ENCODE assay signal across 16 cellular contexts in genomic region chr5:78922879-78923621, GRCh38.
DNase-seq lines count a peak whose midpoint lies in the region; ATAC-seq and TF ChIP-seq lines count a peak whose summit lies in the region.
"Had no signal": no experiment of that assay in that cellular context is flagged by ENCODE, and none has a peak within 500 bp of the region (broad histone marks: within the 10 kb centered on the region; RNA-seq: fewer than 3 reads in every experiment).

No MANE protein-coding gene starts in this region.

- peak; percentile 76 for ATAC-seq in activated CD8-positive, alpha-beta memory T cell treated with anti-CD3 and anti-CD28 coated beads, Interleukin-2, amount 10 ng/mL, durations not matched to agents 7 days and 5 days
- ATAC-seq in HG03095 (IDR thresholded peaks at IDR 0.05; ENCODE audit: unreplicated experiment) (peak; percentile 74), SK-N-SH treated with all-trans-retinoic acid at 6 μM for 48 hours (no peak)
- peak; percentile 65 for ATAC-seq in stimulated activated naive CD8-positive, alpha-beta T cell treated with anti-CD3 and anti-CD28 coated beads, Interleukin-15, Interleukin-2, amounts not matched to agents 100 U/mL and 50 U/mL, for 24 hours
- ATAC-seq: Right ventricle myocardium inferior had no signal

- H3K36me3 Mint-ChIP-seq in activated CD8-positive, alpha-beta memory T cell treated with anti-CD3 and anti-CD28 coated beads, Interleukin-2, amount 10 ng/mL, durations not matched to agents 7 days and 5 days = no peaks in the 10 kb centered on the region

- no peak overlapping the region for H3K4me3 Mint-ChIP-seq in activated CD8-positive, alpha-beta memory T cell treated with anti-CD3 and anti-CD28 coated beads, Interleukin-2, amount 10 ng/mL, durations not matched to agents 7 days and 5 days
- H3K4me3 Mint-ChIP-seq: activated T-cell treated with anti-CD3 and anti-CD28 coated beads, Interleukin-2, amount 50 U/mL, for 4 hours; CD4-positive, alpha-beta T cell; H9 had no signal

- H3K4me3 ChIP-seq in lower leg skin (ENCODE audit: low read depth, poor library complexity, severe bottlenecking) = no peak overlapping the region
- H3K4me3 ChIP-seq: adrenal gland, transverse colon had no signal

- CTCF ChIA-PET in activated CD8-positive, alpha-beta memory T cell treated with anti-CD3 and anti-CD28 coated beads, Interleukin-2, amount 10 ng/mL, durations not matched to agents 7 days and 5 days (lab: Charles Lee) = no interaction called here

- no peaks in the 10 kb centered on the region for H3K27me3 Mint-ChIP-seq in activated CD8-positive, alpha-beta memory T cell treated with anti-CD3 and anti-CD28 coated beads, Interleukin-2, amount 10 ng/mL, durations not matched to agents 7 days and 5 days
- H3K27me3 Mint-ChIP-seq: CD4-positive, alpha-beta T cell had no signal

- H3K4me1 Mint-ChIP-seq in activated CD8-positive, alpha-beta memory T cell treated with anti-CD3 and anti-CD28 coated beads, Interleukin-2, amount 10 ng/mL, durations not matched to agents 7 days and 5 days = peaks cover 11% of the 10 kb centered on the region

- H3K27ac Mint-ChIP-seq in activated CD8-positive, alpha-beta memory T cell treated with anti-CD3 and anti-CD28 coated beads, Interleukin-2, amount 10 ng/mL, durations not matched to agents 7 days and 5 days = no peak overlapping the region
- H3K27ac Mint-ChIP-seq: CD4-positive, alpha-beta T cell had no signal

- H3K9me3 Mint-ChIP-seq in activated CD8-positive, alpha-beta memory T cell treated with anti-CD3 and anti-CD28 coated beads, Interleukin-2, amount 10 ng/mL, durations not matched to agents 7 days and 5 days (ENCODE audit: low read depth) = no peaks in the 10 kb centered on the region
- H3K9me3 Mint-ChIP-seq: activated T-cell treated with anti-CD3 and anti-CD28 coated beads, Interleukin-2, amount 50 U/mL, for 4 hours; CD4-positive, alpha-beta T cell; H9 had no signal

- peak; percentile 56 for DNase-seq in activated CD8-positive, alpha-beta memory T cell treated with anti-CD3 and anti-CD28 coated beads, Interleukin-2, amount 10 ng/mL, durations not matched to agents 7 days and 5 days
- no peak for DNase-seq in activated CD8-positive, alpha-beta memory T cell treated with anti-CD3 and anti-CD28 coated beads, Interleukin-2, amount 50 U/mL, for 4 hours
- DNase-seq in GM20000 (ENCODE audit: low spot score) = peak; percentile 39
- no peak for DNase-seq in stimulated activated naive CD8-positive, alpha-beta T cell treated with anti-CD3 and anti-CD28 coated beads, Interleukin-15, Interleukin-2, amounts not matched to agents 100 U/mL and 50 U/mL, for 24 hours
- no peak for DNase-seq in lower leg skin (ENCODE audit: low spot score in 2 of 2)
- DNase-seq in effector CD4-positive, alpha-beta T cell = no peak
- DNase-seq: activated T-cell treated with anti-CD3 and anti-CD28 coated beads, Interleukin-2, amount 50 U/mL, for 4 hours; adrenal gland; CD4-positive, alpha-beta T cell; DND-41; H9; NCI-H446 treated with DMSO at 0.1 percent for 48 hours; transverse colon had no signal

- intact Hi-C loops in lower leg skin (cut with DNase I; ENCODE audit: low total_unique reads) = no loop called here

- WGBS in lower leg skin, 2 donors = 90% methylated on average over 8 of the region's 8 CpGs

- TF ChIP-seq CTCF in GM20000 (IDR thresholded peaks at IDR 0.05; ENCODE audit: extremely low read depth, missing control alignments) (no peak), lower leg skin (IDR thresholded peaks at IDR 0.05) (no peak)

- no peak for TF ChIP-seq POLR2A in lower leg skin (IDR thresholded peaks at IDR 0.05)

TF ChIP-seq in SK-N-SH treated with all-trans-retinoic acid at 6 μM for 48 hours, 23 proteins besides CTCF, POLR2A, EP300 and RAD21:
- TF ChIP-seq ZNF565 (CRISPR knock-in tag; conservative IDR thresholded peaks at IDR 0.05; ENCODE audit: low read depth) = no peak
- no peak for TF ChIP-seq ARNTL (CRISPR knock-in tag; IDR thresholded peaks at IDR 0.05; ENCODE audit: borderline replicate concordance, low read depth)

Comparison
In these comparisons a context has a peak if more than half of its experiments do, and no peak if none do; other contexts are left out.
1. DNase-seq: peak in activated CD8-positive, alpha-beta memory T cell treated with anti-CD3 and anti-CD28 coated beads, Interleukin-2, amount 10 ng/mL, durations not matched to agents 7 days and 5 days (single experiment) and GM20000 (single experiment); none in activated CD8-positive, alpha-beta memory T cell treated with anti-CD3 and anti-CD28 coated beads, Interleukin-2, amount 50 U/mL, for 4 hours (single experiment), stimulated activated naive CD8-positive, alpha-beta T cell treated with anti-CD3 and anti-CD28 coated beads, Interleukin-15, Interleukin-2, amounts not matched to agents 100 U/mL and 50 U/mL, for 24 hours (single experiment), lower leg skin (0 of 2) and effector CD4-positive, alpha-beta T cell (single experiment).